35 cellular contexts compared by ENCODE assay signal in the genomic region with DNA sequence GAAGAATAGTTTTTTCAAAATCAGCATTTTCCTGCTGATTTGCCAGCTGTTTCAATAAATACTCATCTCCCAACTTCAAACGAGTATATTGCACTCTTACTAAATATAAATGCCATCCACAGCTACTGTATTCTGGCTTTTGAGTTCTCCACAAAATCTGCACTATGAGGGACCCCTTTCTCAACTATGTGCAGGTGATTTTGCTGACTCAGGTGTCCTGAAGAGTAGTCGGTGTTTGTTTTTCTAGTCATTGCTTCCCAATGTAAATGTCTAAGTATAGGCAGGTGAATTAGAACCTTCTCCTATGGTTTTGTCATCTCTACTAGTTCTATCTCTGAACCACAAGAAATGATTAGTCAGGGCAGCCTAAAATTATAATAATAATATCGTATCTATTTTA.
"Had no signal": no experiment of that assay in that cellular context is flagged by ENCODE, and none has a peak within 500 bp of the region (broad histone marks: within the 10 kb centered on the region; RNA-seq: fewer than 3 reads in every experiment).

No MANE protein-coding gene starts in this region.

- H3K9me3 ChIP-seq: adrenal gland, body of pancreas, colonic mucosa, esophagus squamous epithelium, gastroesophageal sphincter, heart right ventricle had no signal

- H3K27me3 ChIP-seq: adrenal gland, body of pancreas, colonic mucosa, esophagus squamous epithelium, gastroesophageal sphincter, heart right ventricle, hepatocyte had no signal

- H3K27ac ChIP-seq: adrenal gland, body of pancreas, colonic mucosa, epithelial cell of prostate, esophagus squamous epithelium, gastroesophageal sphincter, heart right ventricle, hepatocyte had no signal

- H3K36me3 ChIP-seq: adrenal gland, colonic mucosa, esophagus squamous epithelium, gastroesophageal sphincter, heart right ventricle had no signal

- H2AFZ ChIP-seq: hepatocyte had no signal

- H3K4me3 Mint-ChIP-seq: activated CD4-positive, alpha-beta memory T cell treated with anti-CD3 and anti-CD28 coated beads for 36 hours; activated CD4-positive, alpha-beta T cell treated with anti-CD3 and anti-CD28 coated beads for 36 hours; activated CD4-positive, alpha-beta T cell treated with anti-CD3 and anti-CD28 coated beads, Interleukin-2, amount 10 ng/mL, durations not matched to agents 24 days and 14 days; activated CD8-positive, alpha-beta memory T cell treated with anti-CD3 and anti-CD28 coated beads, Interleukin-2, amount 10 ng/mL, durations not matched to agents 7 days and 5 days; activated CD8-positive, alpha-beta T cell treated with anti-CD3 and anti-CD28 coated beads, Interleukin-2, amount 10 ng/mL, durations not matched to agents 7 days and 5 days; activated naive CD4-positive, alpha-beta T cell treated with anti-CD3 and anti-CD28 coated beads for 36 hours; activated naive CD4-positive, alpha-beta T cell treated with anti-CD3 and anti-CD28 coated beads, Interleukin-2, amount 50 U/mL, for 24 hours; activated naive CD8-positive, alpha-beta T cell treated with anti-CD3 and anti-CD28 coated beads for 36 hours; activated naive CD8-positive, alpha-beta T cell treated with anti-CD3 and anti-CD28 coated beads, Interleukin-2, amount 50 U/mL, for 24 hours; activated T-helper 1 cell treated with anti-CD3 and anti-CD28 coated beads, Interleukin-12 subunit alpha, Interleukin-12 subunit beta, Interleukin-2, Interleukin-4 antibody, amounts not matched to agents 30 ng/mL and 10 ng/mL and 1 ng/mL, durations not matched to agents 14 hours and 24 hours and 36 hours; T-helper 2 cell treated with Interferon-gamma antibody and Interleukin-4, amounts not matched to agents 5 μg/mL and 100 μg/mL, for 36 hours had no signal

- H3K4me1 Mint-ChIP-seq: activated CD4-positive, alpha-beta T cell treated with anti-CD3 and anti-CD28 coated beads for 36 hours; activated CD4-positive, alpha-beta T cell treated with anti-CD3 and anti-CD28 coated beads, Interleukin-2, amount 10 ng/mL, durations not matched to agents 24 days and 14 days; activated CD8-positive, alpha-beta memory T cell treated with anti-CD3 and anti-CD28 coated beads, Interleukin-2, amount 10 ng/mL, durations not matched to agents 7 days and 5 days; activated naive CD4-positive, alpha-beta T cell treated with anti-CD3 and anti-CD28 coated beads, Interleukin-2, amount 50 U/mL, for 24 hours; activated naive CD8-positive, alpha-beta T cell treated with anti-CD3 and anti-CD28 coated beads for 36 hours; activated naive CD8-positive, alpha-beta T cell treated with anti-CD3 and anti-CD28 coated beads, Interleukin-2, amount 50 U/mL, for 24 hours had no signal

- H3K9me3 Mint-ChIP-seq: activated CD4-positive, alpha-beta memory T cell treated with anti-CD3 and anti-CD28 coated beads for 36 hours; activated CD4-positive, alpha-beta T cell treated with anti-CD3 and anti-CD28 coated beads, Interleukin-2, amount 10 ng/mL, durations not matched to agents 24 days and 14 days; activated naive CD4-positive, alpha-beta T cell treated with anti-CD3 and anti-CD28 coated beads for 36 hours; activated naive CD4-positive, alpha-beta T cell treated with anti-CD3 and anti-CD28 coated beads, Interleukin-2, amount 50 U/mL, for 24 hours; activated naive CD8-positive, alpha-beta T cell treated with anti-CD3 and anti-CD28 coated beads for 36 hours; activated T-helper 1 cell treated with anti-CD3 and anti-CD28 coated beads, Interleukin-12 subunit alpha, Interleukin-12 subunit beta, Interleukin-2, Interleukin-4 antibody, amounts not matched to agents 30 ng/mL and 10 ng/mL and 1 ng/mL, durations not matched to agents 14 hours and 24 hours and 36 hours; activated T-helper 2 cell treated with anti-CD3 and anti-CD28 coated beads, Interferon-gamma antibody, Interleukin-2, Interleukin-4, amounts not matched to agents 10 μg/mL and 5 μg/mL and 100 μg/mL, durations not matched to agents 14 hours and 24 hours and 36 hours; T-helper 2 cell treated with Interferon-gamma antibody and Interleukin-4, amounts not matched to agents 5 μg/mL and 100 μg/mL, for 36 hours had no signal

- H3K27me3 Mint-ChIP-seq: activated CD4-positive, alpha-beta memory T cell treated with anti-CD3 and anti-CD28 coated beads for 36 hours; activated CD4-positive, alpha-beta T cell treated with anti-CD3 and anti-CD28 coated beads for 36 hours; activated CD4-positive, alpha-beta T cell treated with anti-CD3 and anti-CD28 coated beads, Interleukin-2, amount 10 ng/mL, durations not matched to agents 24 days and 14 days; activated CD8-positive, alpha-beta memory T cell treated with anti-CD3 and anti-CD28 coated beads, Interleukin-2, amount 10 ng/mL, durations not matched to agents 7 days and 5 days; activated naive CD4-positive, alpha-beta T cell treated with anti-CD3 and anti-CD28 coated beads, Interleukin-2, amount 50 U/mL, for 24 hours; activated naive CD8-positive, alpha-beta T cell treated with anti-CD3 and anti-CD28 coated beads for 36 hours; activated naive CD8-positive, alpha-beta T cell treated with anti-CD3 and anti-CD28 coated beads, Interleukin-2, amount 50 U/mL, for 24 hours had no signal

- H3K4me1 ChIP-seq: adrenal gland, body of pancreas, colonic mucosa, esophagus squamous epithelium, gastroesophageal sphincter, heart right ventricle had no signal

- FAIRE-seq: endometrium, endothelial cell of umbilical vein had no signal

- H3K27ac Mint-ChIP-seq: activated CD4-positive, alpha-beta memory T cell treated with anti-CD3 and anti-CD28 coated beads for 36 hours; activated CD4-positive, alpha-beta T cell treated with anti-CD3 and anti-CD28 coated beads for 36 hours; activated CD4-positive, alpha-beta T cell treated with anti-CD3 and anti-CD28 coated beads, Interleukin-2, amount 10 ng/mL, durations not matched to agents 24 days and 14 days; activated CD8-positive, alpha-beta memory T cell treated with anti-CD3 and anti-CD28 coated beads, Interleukin-2, amount 10 ng/mL, durations not matched to agents 7 days and 5 days; activated CD8-positive, alpha-beta T cell treated with anti-CD3 and anti-CD28 coated beads, Interleukin-2, amount 10 ng/mL, durations not matched to agents 7 days and 5 days; activated naive CD4-positive, alpha-beta T cell treated with anti-CD3 and anti-CD28 coated beads for 36 hours; activated naive CD4-positive, alpha-beta T cell treated with anti-CD3 and anti-CD28 coated beads, Interleukin-2, amount 50 U/mL, for 24 hours; activated naive CD8-positive, alpha-beta T cell treated with anti-CD3 and anti-CD28 coated beads for 36 hours; activated naive CD8-positive, alpha-beta T cell treated with anti-CD3 and anti-CD28 coated beads, Interleukin-2, amount 50 U/mL, for 24 hours; activated T-helper 1 cell treated with anti-CD3 and anti-CD28 coated beads, Interleukin-12 subunit alpha, Interleukin-12 subunit beta, Interleukin-2, Interleukin-4 antibody, amounts not matched to agents 30 ng/mL and 10 ng/mL and 1 ng/mL, durations not matched to agents 14 hours and 24 hours and 36 hours; activated T-helper 2 cell treated with anti-CD3 and anti-CD28 coated beads, Interferon-gamma antibody, Interleukin-2, Interleukin-4, amounts not matched to agents 10 μg/mL and 5 μg/mL and 100 μg/mL, durations not matched to agents 14 hours and 24 hours and 36 hours; T-helper 2 cell treated with Interferon-gamma antibody and Interleukin-4, amounts not matched to agents 5 μg/mL and 100 μg/mL, for 36 hours had no signal

- DNase-seq: activated CD4-positive, alpha-beta memory T cell treated with anti-CD3 and anti-CD28 coated beads for 36 hours; activated CD4-positive, alpha-beta T cell treated with anti-CD3 and anti-CD28 coated beads for 36 hours; activated CD4-positive, alpha-beta T cell treated with anti-CD3 and anti-CD28 coated beads, Interleukin-2, amount 10 ng/mL, durations not matched to agents 24 days and 14 days; activated CD4-positive, CD25-positive, alpha-beta regulatory T cell; activated CD4-positive, CD25-positive, alpha-beta regulatory T cell treated with anti-CD3 and anti-CD28 coated beads, Interleukin-2, amount 50 U/mL, for 72 hours; activated CD8-positive, alpha-beta memory T cell treated with anti-CD3 and anti-CD28 coated beads, Interleukin-2, amount 10 ng/mL, durations not matched to agents 7 days and 5 days; activated CD8-positive, alpha-beta memory T cell treated with anti-CD3 and anti-CD28 coated beads, Interleukin-2, amount 50 U/mL, for 4 hours; activated CD8-positive, alpha-beta T cell treated with anti-CD3 and anti-CD28 coated beads, Interleukin-2, amount 10 ng/mL, durations not matched to agents 7 days and 5 days; activated effector memory CD4-positive, alpha-beta T cell treated with anti-CD3 and anti-CD28 coated beads, Interleukin-2, amount 50 U/mL, for 16 hours; activated naive CD4-positive, alpha-beta T cell treated with anti-CD3 and anti-CD28 coated beads for 36 hours; activated naive CD8-positive, alpha-beta T cell treated with anti-CD3 and anti-CD28 coated beads for 36 hours; activated naive CD8-positive, alpha-beta T cell treated with anti-CD3 and anti-CD28 coated beads, Interleukin-2, amount 50 U/mL, for 24 hours; activated T-cell treated with anti-CD3 and anti-CD28 coated beads, Interleukin-2, amount 50 U/mL, for 1 hour; activated T-cell treated with anti-CD3 and anti-CD28 coated beads, Interleukin-2, amount 50 U/mL, for 48 hours; adrenal gland; amygdala; aorta; body of pancreas; central memory CD4-positive, alpha-beta T cell; cerebellar nuclear complex; colonic mucosa; effector CD8-positive, alpha-beta T cell; esophagus squamous epithelium; foreskin melanocyte; heart right ventricle; T1000 had no signal

- H3K79me2 ChIP-seq: hepatocyte had no signal

- H3K4me3 ChIP-seq: adrenal gland, body of pancreas, colonic mucosa, esophagus squamous epithelium, gastroesophageal sphincter, heart right ventricle, hepatocyte had no signal

- ATAC-seq: activated CD4-positive, alpha-beta T cell treated with anti-CD3 and anti-CD28 coated beads for 36 hours; activated CD8-positive, alpha-beta memory T cell treated with anti-CD3 and anti-CD28 coated beads, Interleukin-2, amount 10 ng/mL, durations not matched to agents 7 days and 5 days; activated CD8-positive, alpha-beta T cell treated with anti-CD3 and anti-CD28 coated beads, Interleukin-2, amount 10 ng/mL, durations not matched to agents 7 days and 5 days; activated naive CD8-positive, alpha-beta T cell treated with anti-CD3 and anti-CD28 coated beads, Interleukin-2, amount 50 U/mL, for 24 hours; body of pancreas; gastroesophageal sphincter; heart right ventricle had no signal

- H3K36me3 Mint-ChIP-seq: activated CD4-positive, alpha-beta memory T cell treated with anti-CD3 and anti-CD28 coated beads for 36 hours; activated CD8-positive, alpha-beta memory T cell treated with anti-CD3 and anti-CD28 coated beads, Interleukin-2, amount 10 ng/mL, durations not matched to agents 7 days and 5 days; activated naive CD4-positive, alpha-beta T cell treated with anti-CD3 and anti-CD28 coated beads, Interleukin-2, amount 50 U/mL, for 24 hours; activated naive CD8-positive, alpha-beta T cell treated with anti-CD3 and anti-CD28 coated beads for 36 hours had no signal

- H3K4me2 ChIP-seq: hepatocyte had no signal
